Comparison of ENCODE assay signal across 11 cellular contexts in genomic region chr11:17547051-17547577, GRCh38. TPM values are rescaled to one million over a fixed set of nuclear protein-coding genes. Genes with fewer than 3 reads are reported as not detected.
DNase-seq lines count a peak whose midpoint lies in the region; TF ChIP-seq lines count a peak whose summit lies in the region.
"Had no signal": no experiment of that assay in that cellular context is flagged by ENCODE, and none has a peak within 500 bp of the region (broad histone marks: within the 10 kb centered on the region; RNA-seq: fewer than 3 reads in every experiment).

OTOG (plus strand) TSS chr11:17547259; CDS start chr11:17547373, 114 bp downstream.

- no peaks in the 10 kb centered on the region for H3K9me3 ChIP-seq in HUES48 (ENCODE audit: control insufficient read depth, insufficient read depth, low read length)
- no peaks in the 10 kb centered on the region for H3K9me3 ChIP-seq in transverse colon

- H3K27ac ChIP-seq in HUES48 (ENCODE audit: low read depth, low read length) (no peak within 1 kb of the TSS), transverse colon (no peak within 1 kb of the TSS)

- peak; percentile 36 for DNase-seq in COLO668 (lab: John Stamatoyannopoulos, UW; ENCODE audit: unreplicated experiment)
- DNase-seq in NCI-H82 treated with DMSO at 0.1 percent for 48 hours (lab: John Stamatoyannopoulos, UW; ENCODE audit: unreplicated experiment), result peak; percentile 3
- peak; percentile 83 for DNase-seq in iPS DF 19.7 (ENCODE audit: low read depth, low spot score)
- DNase-seq in activated effector memory CD4-positive, alpha-beta T cell treated with Interleukin-2 at 50 U/mL for 16 hours, result no peak
- DNase-seq in cortex of kidney (lab: John Stamatoyannopoulos, UW), result no peak
- DNase-seq in transverse colon, result no peak
- DNase-seq in activated CD8-positive, alpha-beta memory T cell treated with anti-CD3 and anti-CD28 coated beads for 24 hours, result no peak
- DNase-seq: NCI-H187 treated with DMSO at 0.1 percent for 48 hours had no signal

- H3K9ac ChIP-seq in HUES48 (ENCODE audit: low read depth, low read length), result no peak within 1 kb of the TSS

- no peaks in the 10 kb centered on the region for H3K36me3 ChIP-seq in HUES48 (ENCODE audit: control insufficient read depth, insufficient read depth, low read length)
- H3K36me3 ChIP-seq in transverse colon, result no peaks in the 10 kb centered on the region

- intact Hi-C loops in transverse colon (cut with DNase I; ENCODE audit: low total_unique reads), result no loop called here

- WGBS in transverse colon (ENCODE audit: low coverage in 1 of 2), 2 donors, result 48% methylated on average over 10 to 20 of the region's 20 CpGs

- no peak for TF ChIP-seq POLR2A in transverse colon (IDR thresholded peaks at IDR 0.05)

- TF ChIP-seq CTCF in transverse colon (IDR thresholded peaks at IDR 0.05), result no peak

- TF ChIP-seq EP300 in transverse colon (IDR thresholded peaks at IDR 0.05; ENCODE audit: low read depth), result no peak

- in situ Hi-C loops in transverse colon (cut with MboI; ENCODE audit: low pct_ligation_motif_present in 1 of 4, low pct_unique_long_range_greater_than_20kb in 1 of 4, low sequenced_read_pairs in 3 of 4), result no loop called here

- H3K27me3 ChIP-seq in HUES48 (ENCODE audit: control insufficient read depth, insufficient read depth, low read length) (peaks cover 21% of the 10 kb centered on the region), transverse colon (peaks cover 20% of the 10 kb centered on the region)

- H3K4me1 ChIP-seq in HUES48 (ENCODE audit: control insufficient read depth, insufficient read depth, low read length) (peaks cover 10% of the 10 kb centered on the region), transverse colon (peaks cover 0 to 4% (median 0%) of the 10 kb centered on the region in 4 donors)

- peak within 1 kb of the TSS; percentile 53 for H3K4me3 ChIP-seq in HUES48 (ENCODE audit: low read depth, low read length)
- H3K4me3 ChIP-seq in transverse colon, result no peak within 1 kb of the TSS
- H3K4me3 ChIP-seq: GM12878 had no signal

RNA-seq across cellular contexts. Expression of gene OTOG, which starts in this region (rescaled TPM):
- total RNA-seq in transverse colon, result not detected
- total RNA-seq: B cell, GM12878 had no signal

Comparison
In these comparisons a context has a peak if more than half of its experiments do, and no peak if none do; other contexts are left out.
1. DNase-seq: peak in COLO668 (single experiment), NCI-H82 treated with DMSO at 0.1 percent for 48 hours (single experiment) and iPS DF 19.7 (single experiment); none in activated effector memory CD4-positive, alpha-beta T cell treated with Interleukin-2 at 50 U/mL for 16 hours (single experiment), cortex of kidney (single experiment), transverse colon (single experiment) and activated CD8-positive, alpha-beta memory T cell treated with anti-CD3 and anti-CD28 coated beads for 24 hours (single experiment).